In genomic region chr11:65895482-65895981, GRCh38 we compare ENCODE assay signal across 14 cellular contexts. TPM values are rescaled to one million over a fixed set of nuclear protein-coding genes. Genes with fewer than 3 reads are reported as not detected.
DNase-seq lines count a peak whose midpoint lies in the region; ATAC-seq and TF ChIP-seq lines count a peak whose summit lies in the region.
"Had no signal": no experiment of that assay in that cellular context is flagged by ENCODE, and none has a peak within 500 bp of the region (broad histone marks: within the 10 kb centered on the region; RNA-seq: fewer than 3 reads in every experiment).

No MANE protein-coding gene starts in this region.

- no peak for ATAC-seq in CD4-positive, CD25-positive, alpha-beta regulatory T cell (ENCODE audit: low read depth in 2 of 2)
- no peak for ATAC-seq in activated CD8-positive, alpha-beta T cell treated with anti-CD3 and anti-CD28 coated beads, Interleukin-2, amount 10 ng/mL, durations not matched to agents 7 days and 5 days
- ATAC-seq in lower lobe of right lung, result no peak
- ATAC-seq in GM21825 (IDR thresholded peaks at IDR 0.05; ENCODE audit: unreplicated experiment), result no peak
- ATAC-seq in HG02623 (IDR thresholded peaks at IDR 0.05; ENCODE audit: unreplicated experiment), result no peak
- ATAC-seq: sciatic nerve had no signal

- H3K4me1 ChIP-seq in CD4-positive, CD25-positive, alpha-beta regulatory T cell (ENCODE audit: control insufficient read depth, insufficient read depth, low read length, poor library complexity, severe bottlenecking), result peaks cover 57% of the 10 kb centered on the region
- peaks cover 55% of the 10 kb centered on the region for H3K4me1 ChIP-seq in GM23248 (ENCODE audit: insufficient read depth)
- H3K4me1 ChIP-seq in lower lobe of right lung, result peaks cover 59% of the 10 kb centered on the region

- H3K27me3 Mint-ChIP-seq in CD4-positive, CD25-positive, alpha-beta regulatory T cell, result peaks cover 8% of the 10 kb centered on the region
- no peaks in the 10 kb centered on the region for H3K27me3 Mint-ChIP-seq in activated CD8-positive, alpha-beta T cell treated with anti-CD3 and anti-CD28 coated beads, Interleukin-2, amount 10 ng/mL, durations not matched to agents 7 days and 5 days (ENCODE audit: low read depth)

- no peaks in the 10 kb centered on the region for H3K9me3 ChIP-seq in CD4-positive, CD25-positive, alpha-beta regulatory T cell (ENCODE audit: control insufficient read depth in 2 of 2, low read length in 2 of 2)
- H3K9me3 ChIP-seq in GM23248 (ENCODE audit: low read depth) (no peaks in the 10 kb centered on the region), lower lobe of right lung (no peaks in the 10 kb centered on the region)

- in situ Hi-C loops in GM23248 (cut with MboI), result no loop called here

- CTCF ChIA-PET in activated CD8-positive, alpha-beta T cell treated with anti-CD3 and anti-CD28 coated beads, Interleukin-2, amount 10 ng/mL, durations not matched to agents 7 days and 5 days (lab: Charles Lee), result interaction anchor here (1.0 to 4.2 kb wide), 5 partner anchors 9 to 240 kb away, joined by 3 to 36 read pairs (median 9); no protein-coding TSS in a partner anchor

- peaks cover 67% of the 10 kb centered on the region for H3F3A ChIP-seq in GM23248 (ENCODE audit: insufficient read depth)

- H3K4me2 ChIP-seq in GM23248 (ENCODE audit: unreplicated experiment), result peak overlapping the region; percentile 100

- no peak for TF ChIP-seq CTCF in lower lobe of right lung (IDR thresholded peaks at IDR 0.05)

- peak overlapping the region in 1 of 3 donors; percentile 9 for H3K27ac Mint-ChIP-seq in CD4-positive, CD25-positive, alpha-beta regulatory T cell
- peak overlapping the region; percentile 54 for H3K27ac Mint-ChIP-seq in activated CD8-positive, alpha-beta T cell treated with anti-CD3 and anti-CD28 coated beads, Interleukin-2, amount 10 ng/mL, durations not matched to agents 7 days and 5 days

- POLR2A ChIA-PET in activated CD8-positive, alpha-beta T cell treated with anti-CD3 and anti-CD28 coated beads, Interleukin-2, amount 10 ng/mL, durations not matched to agents 7 days and 5 days (lab: Charles Lee), result interaction anchor here (1.3 kb wide), 1 partner anchor 10 kb away, joined by 3 read pairs; no protein-coding TSS in a partner anchor

- peaks cover 0 to 41% (median 21%) of the 10 kb centered on the region in 4 donors for H3K4me1 Mint-ChIP-seq in CD4-positive, CD25-positive, alpha-beta regulatory T cell
- peaks cover 62% of the 10 kb centered on the region for H3K4me1 Mint-ChIP-seq in activated CD8-positive, alpha-beta T cell treated with anti-CD3 and anti-CD28 coated beads, Interleukin-2, amount 10 ng/mL, durations not matched to agents 7 days and 5 days (ENCODE audit: low read depth)

- 88 to 90% methylated on average over 5 of the region's 5 CpGs for WGBS in GM23248 (ENCODE audit: low coverage in 1 of 2, low lambda C conversion rate in 2 of 2, missing lambda C conversion rate in 2 of 2), 2 experiments

- H2AFZ ChIP-seq in GM23248, result no peak overlapping the region

- no peaks in the 10 kb centered on the region for H3K9me2 ChIP-seq in GM23248 (ENCODE audit: insufficient read depth)

- no peaks in the 10 kb centered on the region for H3K27me3 ChIP-seq in CD4-positive, CD25-positive, alpha-beta regulatory T cell (ENCODE audit: control insufficient read depth, insufficient read depth, low read length)
- no peaks in the 10 kb centered on the region for H3K27me3 ChIP-seq in GM23248 (replicated peaks; ENCODE audit: insufficient read depth)
- H3K27me3 ChIP-seq in lower lobe of right lung (ENCODE audit: low read depth), result no peaks in the 10 kb centered on the region

- H3K9me3 Mint-ChIP-seq in CD4-positive, CD25-positive, alpha-beta regulatory T cell, result peaks cover 0 to 2% (median 0%) of the 10 kb centered on the region in 7 donors
- H3K9me3 Mint-ChIP-seq in activated CD8-positive, alpha-beta T cell treated with anti-CD3 and anti-CD28 coated beads, Interleukin-2, amount 10 ng/mL, durations not matched to agents 7 days and 5 days (ENCODE audit: insufficient read depth), result no peaks in the 10 kb centered on the region

- peak overlapping the region; percentile 99 for H3K9ac ChIP-seq in GM23248

- intact Hi-C loops in lower lobe of right lung (cut with DNase I), result no loop called here

- H3K27ac ChIP-seq in CD4-positive, CD25-positive, alpha-beta regulatory T cell (ENCODE audit: insufficient read depth, low read length, poor library complexity, severe bottlenecking), result no peak overlapping the region
- peak overlapping the region; percentile 99 for H3K27ac ChIP-seq in GM23248
- H3K27ac ChIP-seq in lower lobe of right lung, result no peak overlapping the region
- H3K27ac ChIP-seq: VCaP had no signal

- H3K4me3 ChIP-seq in CD4-positive, CD25-positive, alpha-beta regulatory T cell (ENCODE audit: low read depth, low read length), result no peak overlapping the region
- H3K4me3 ChIP-seq in GM23248 (peak overlapping the region; percentile 95), lower lobe of right lung (no peak overlapping the region)

- no peaks in the 10 kb centered on the region for H3K36me3 ChIP-seq in CD4-positive, CD25-positive, alpha-beta regulatory T cell (ENCODE audit: control insufficient read depth, insufficient read depth, low read length)
- H3K36me3 ChIP-seq in GM23248 (ENCODE audit: low read depth), result peaks cover 43% of the 10 kb centered on the region; the same call in 1 of the 2 replicates
- no peaks in the 10 kb centered on the region for H3K36me3 ChIP-seq in lower lobe of right lung

- peaks cover 7% of the 10 kb centered on the region for H4K20me1 ChIP-seq in GM23248 (ENCODE audit: insufficient read depth)

- no peak for DNase-seq in CD4-positive, CD25-positive, alpha-beta regulatory T cell
- peak; percentile 50 for DNase-seq in GM23248
- no peak for DNase-seq in activated CD8-positive, alpha-beta T cell treated with anti-CD3 and anti-CD28 coated beads, Interleukin-2, amount 10 ng/mL, durations not matched to agents 7 days and 5 days
- DNase-seq in lower lobe of right lung, result peak; percentile 4
- DNase-seq in NCI-H2171 treated with DMSO at 0.1 percent for 48 hours (lab: John Stamatoyannopoulos, UW), result no peak
- DNase-seq: activated gamma-delta T cell, COR-L47, NCI-H1436 treated with DMSO at 0.1 percent for 48 hours, NCI-H526, SHP77 had no signal

- peaks cover 87% of the 10 kb centered on the region for H3K79me2 ChIP-seq in GM23248 (ENCODE audit: insufficient read depth)

- H3K36me3 Mint-ChIP-seq in CD4-positive, CD25-positive, alpha-beta regulatory T cell, result no peaks in the 10 kb centered on the region
- peaks cover 23% of the 10 kb centered on the region for H3K36me3 Mint-ChIP-seq in activated CD8-positive, alpha-beta T cell treated with anti-CD3 and anti-CD28 coated beads, Interleukin-2, amount 10 ng/mL, durations not matched to agents 7 days and 5 days (ENCODE audit: low read depth)

- peak overlapping the region in 3 of 4 donors; percentile 24 to 62 (median 58) for H3K4me3 Mint-ChIP-seq in CD4-positive, CD25-positive, alpha-beta regulatory T cell
- peak overlapping the region; percentile 31 for H3K4me3 Mint-ChIP-seq in activated CD8-positive, alpha-beta T cell treated with anti-CD3 and anti-CD28 coated beads, Interleukin-2, amount 10 ng/mL, durations not matched to agents 7 days and 5 days

RNA-seq across cellular contexts. Expression of gene FOSL1, which starts 4.7 kb away (rescaled TPM):
- total RNA-seq in CD4-positive, CD25-positive, alpha-beta regulatory T cell, result 2.7 TPM
- not detected for polyA plus RNA-seq in CD4-positive, CD25-positive, alpha-beta regulatory T cell
- 80.6 and 88.9 TPM in 2 replicates for total RNA-seq in GM23248 (2014; rRNA removed; shearing (Covaris generic))
- polyA plus RNA-seq in GM23248 (2016; fragmentation: Nextera tagmentation; extraction: Ambion mirVana), result 104 and 105 TPM in 2 replicates
- 1 to 10 TPM; 2.3 to 3.8 TPM for total RNA-seq in activated CD8-positive, alpha-beta T cell treated with anti-CD3 and anti-CD28 coated beads, Interleukin-2, amount 10 ng/mL, durations not matched to agents 7 days and 5 days
- 2.2 TPM for total RNA-seq in lower lobe of right lung

RNA-seq across cellular contexts. Expression of gene CCDC85B, which starts 5.1 kb away (rescaled TPM):
- total RNA-seq in CD4-positive, CD25-positive, alpha-beta regulatory T cell, result 20.7 TPM
- 10 to 100 TPM; 58.7 to 74.0 (median 63.2) TPM for polyA plus RNA-seq in CD4-positive, CD25-positive, alpha-beta regulatory T cell
- 95.1 and 143 TPM in 2 replicates for total RNA-seq in GM23248 (2014; rRNA removed; shearing (Covaris generic))
- 116 and 118 TPM in 2 replicates for polyA plus RNA-seq in GM23248 (2016; fragmentation: Nextera tagmentation; extraction: Ambion mirVana)
- total RNA-seq in activated CD8-positive, alpha-beta T cell treated with anti-CD3 and anti-CD28 coated beads, Interleukin-2, amount 10 ng/mL, durations not matched to agents 7 days and 5 days, result 10 to 100 TPM; 82.6 to 84.0 TPM
- total RNA-seq in lower lobe of right lung, result 28.6 TPM

RNA-seq across cellular contexts. Expression of gene FIBP, which starts 7.3 kb away (rescaled TPM):
- 29.8 TPM for total RNA-seq in CD4-positive, CD25-positive, alpha-beta regulatory T cell
- polyA plus RNA-seq in CD4-positive, CD25-positive, alpha-beta regulatory T cell, result 10 to 100 TPM; 71.0 to 81.7 (median 72.7) TPM
- 201 and 220 TPM in 2 replicates for total RNA-seq in GM23248 (2014; rRNA removed; shearing (Covaris generic))
- 200 and 203 TPM in 2 replicates for polyA plus RNA-seq in GM23248 (2016; fragmentation: Nextera tagmentation; extraction: Ambion mirVana)
- total RNA-seq in activated CD8-positive, alpha-beta T cell treated with anti-CD3 and anti-CD28 coated beads, Interleukin-2, amount 10 ng/mL, durations not matched to agents 7 days and 5 days, result 10 to 100 TPM; 80.4 to 89.0 TPM
- 44.0 TPM for total RNA-seq in lower lobe of right lung

RNA-seq across cellular contexts. Expression of gene CTSW, which starts 15.9 kb away (rescaled TPM):
- 12.4 TPM for total RNA-seq in CD4-positive, CD25-positive, alpha-beta regulatory T cell
- polyA plus RNA-seq in CD4-positive, CD25-positive, alpha-beta regulatory T cell, result 10 to 100 TPM in 3 of 4 donors, 1 to 10 TPM in 1; 3.5 to 35.9 (median 16.9) TPM
- 1.1 TPM in 1 of 2 replicates, not detected in the other for total RNA-seq in GM23248 (2014; rRNA removed; shearing (Covaris generic))
- 0.23 and 0.51 TPM in 2 replicates for polyA plus RNA-seq in GM23248 (2016; fragmentation: Nextera tagmentation; extraction: Ambion mirVana)
- total RNA-seq in activated CD8-positive, alpha-beta T cell treated with anti-CD3 and anti-CD28 coated beads, Interleukin-2, amount 10 ng/mL, durations not matched to agents 7 days and 5 days, result 100 to 1,000 TPM; 381 to 413 TPM
- 20.6 TPM for total RNA-seq in lower lobe of right lung

RNA-seq across cellular contexts. Expression of gene EFEMP2, which starts 22.9 kb away (rescaled TPM):
- total RNA-seq in CD4-positive, CD25-positive, alpha-beta regulatory T cell, result 5.8 TPM
- under 1 TPM; 0.21 to 0.36 (median 0.29) TPM for polyA plus RNA-seq in CD4-positive, CD25-positive, alpha-beta regulatory T cell
- 308 and 328 TPM in 2 replicates for total RNA-seq in GM23248 (2014; rRNA removed; shearing (Covaris generic))
- polyA plus RNA-seq in GM23248 (2016; fragmentation: Nextera tagmentation; extraction: Ambion mirVana), result 520 and 545 TPM in 2 replicates
- 1 to 10 TPM; 4.8 to 5.0 TPM for total RNA-seq in activated CD8-positive, alpha-beta T cell treated with anti-CD3 and anti-CD28 coated beads, Interleukin-2, amount 10 ng/mL, durations not matched to agents 7 days and 5 days
- total RNA-seq in lower lobe of right lung, result 53.9 TPM

Comparison
In these comparisons a context has a peak if more than half of its experiments do, and no peak if none do; other contexts are left out.
1. DNase-seq: peak in GM23248 (single experiment) and lower lobe of right lung (single experiment); none in CD4-positive, CD25-positive, alpha-beta regulatory T cell (0 of 3), activated CD8-positive, alpha-beta T cell treated with anti-CD3 and anti-CD28 coated beads, Interleukin-2, amount 10 ng/mL, durations not matched to agents 7 days and 5 days (single experiment) and NCI-H2171 treated with DMSO at 0.1 percent for 48 hours (single experiment).
2. RNA of gene FOSL1, which starts 4.7 kb away (total RNA-seq): 80.6 to 88.9 TPM in GM23248; 2.3 to 3.8 TPM in activated CD8-positive, alpha-beta T cell treated with anti-CD3 and anti-CD28 coated beads, Interleukin-2, amount 10 ng/mL, durations not matched to agents 7 days and 5 days, 2.7 TPM in CD4-positive, CD25-positive, alpha-beta regulatory T cell (single experiment) and 2.2 TPM in lower lobe of right lung (single experiment); every median in the first group is over 10 times any median in the second.